10 cellular contexts compared by ENCODE assay signal in the genomic region with DNA sequence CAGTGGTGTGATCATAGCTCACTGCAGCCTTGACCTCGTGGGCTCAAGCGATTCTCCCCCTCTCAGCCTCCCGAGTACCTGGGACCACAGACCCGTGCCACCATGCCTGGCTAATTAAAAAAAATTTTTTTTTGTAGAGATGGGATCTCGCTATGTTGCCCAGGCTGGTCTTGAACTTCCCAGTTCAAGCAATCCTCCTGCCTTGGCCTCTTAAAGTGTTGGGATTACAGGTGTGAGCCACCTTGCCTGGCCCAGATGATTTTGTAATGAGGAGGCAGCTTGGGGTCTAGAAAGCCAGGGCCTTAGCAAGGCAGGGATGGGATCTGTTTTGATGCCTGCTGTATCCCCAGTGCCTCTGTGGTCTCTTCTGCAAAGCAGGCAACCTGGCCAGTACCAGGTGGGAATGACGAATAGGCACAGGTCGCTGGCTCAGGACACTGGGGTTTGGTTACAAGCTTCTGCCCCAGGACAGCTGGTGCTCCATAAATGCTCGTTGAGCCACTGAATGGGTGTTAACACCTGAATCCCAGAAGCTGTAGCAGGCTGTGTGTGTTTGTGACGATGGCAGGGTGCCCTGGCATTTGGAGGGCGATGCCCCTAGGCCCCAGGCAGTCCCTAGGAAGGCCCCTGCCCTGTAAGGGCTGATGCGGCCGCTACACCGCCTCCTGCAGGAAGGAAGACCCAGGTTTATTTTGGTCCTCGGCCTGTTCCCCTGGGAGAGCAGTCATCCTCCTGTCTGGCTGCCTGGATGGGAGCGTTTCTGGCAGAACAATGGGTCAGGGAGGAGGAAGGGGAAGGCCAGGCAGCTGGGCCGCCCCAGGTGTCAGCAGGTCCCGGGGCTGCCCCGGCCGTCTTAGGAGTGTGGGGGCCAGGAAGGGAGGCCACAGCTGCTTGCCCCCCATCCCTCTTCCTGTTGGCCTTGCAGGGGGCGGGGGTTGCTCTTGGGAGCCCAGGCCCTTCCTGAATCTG. TPM values are rescaled to one million over a fixed set of nuclear protein-coding genes. Genes with fewer than 3 reads are reported as not detected.
DNase-seq lines count a peak whose midpoint lies in the region; ATAC-seq and TF ChIP-seq lines count a peak whose summit lies in the region.
"Had no signal": no experiment of that assay in that cellular context is flagged by ENCODE, and none has a peak within 500 bp of the region (broad histone marks: within the 10 kb centered on the region; RNA-seq: fewer than 3 reads in every experiment).

No MANE protein-coding gene starts in this region.

- H3K27me3 ChIP-seq in GM06990 (replicated peaks; ENCODE audit: control insufficient read depth, insufficient read depth, low read length) = no peaks in the 10 kb centered on the region
- no peaks in the 10 kb centered on the region for H3K27me3 ChIP-seq in cardiac muscle cell
- H3K27me3 ChIP-seq in psoas muscle (ENCODE audit: insufficient read depth in 3 of 3, low read length in 2 of 3) = no peaks in the 10 kb centered on the region

- H3K9me3 Mint-ChIP-seq in WTC11 = no peaks in the 10 kb centered on the region
- H3K9me3 Mint-ChIP-seq: activated CD4-positive, alpha-beta T cell treated with anti-CD3 and anti-CD28 coated beads, Interleukin-2, amount 10 ng/mL, durations not matched to agents 24 days and 14 days; nephron progenitor cell had no signal

- CTCF ChIA-PET in WTC11 (lab: Charles Lee) = interaction anchor here (0.9 to 2.7 kb wide), 9 partner anchors 11 to 660 kb away, joined by 3 to 14 read pairs (median 4); no protein-coding TSS in a partner anchor

- H3K27ac Mint-ChIP-seq in WTC11 = no peak overlapping the region
- H3K27ac Mint-ChIP-seq: activated CD4-positive, alpha-beta T cell treated with anti-CD3 and anti-CD28 coated beads, Interleukin-2, amount 10 ng/mL, durations not matched to agents 24 days and 14 days; nephron progenitor cell had no signal

- H3K4me1 ChIP-seq in cardiac muscle cell (ENCODE audit: low read depth) = no peaks in the 10 kb centered on the region
- H3K4me1 ChIP-seq in psoas muscle = peaks cover 8% of the 10 kb centered on the region

- H3K9me3 ChIP-seq in cardiac muscle cell (ENCODE audit: low read depth) (no peaks in the 10 kb centered on the region), psoas muscle (no peaks in the 10 kb centered on the region)

- DNase-seq in GM06990 (ENCODE audit: extremely low read depth, insufficient read length) (no peak), WTC11 (ENCODE audit: low spot score) (peak; percentile 46), cardiac muscle cell (ENCODE audit: low read depth in 1 of 2, low spot score in 1 of 2) (peak in 1 of 2 donors; percentile 70), psoas muscle (peak; percentile 56 to 82), activated gamma-delta T cell treated with Interleukin-2 at 50 U/mL for 16 hours (no peak), NCI-H146 (lab: John Stamatoyannopoulos, UW) (no peak)
- DNase-seq: activated CD4-positive, alpha-beta T cell treated with anti-CD3 and anti-CD28 coated beads, Interleukin-2, amount 10 ng/mL, durations not matched to agents 24 days and 14 days; nephron progenitor cell had no signal

- POLR2A ChIA-PET in WTC11 (lab: Charles Lee) = interaction anchor here (0.6 kb wide), 1 partner anchor 51 kb away, joined by 6 read pairs; no protein-coding TSS in a partner anchor

- 0 out of 2 replicates have a peak, but pooled peaks cover 3% of the 10 kb centered on the region for H3K4me1 Mint-ChIP-seq in WTC11
- H3K4me1 Mint-ChIP-seq: nephron progenitor cell had no signal

- H3K27ac ChIP-seq in cardiac muscle cell (no peak overlapping the region), psoas muscle (peak overlapping the region; percentile 46)

- peak; percentile 29 for TF ChIP-seq CTCF in GM06990 (IDR thresholded peaks at IDR 0.05; ENCODE audit: insufficient read depth, low read length, poor library complexity, severe bottlenecking)
- no peak for TF ChIP-seq CTCF in WTC11 (IDR thresholded peaks at IDR 0.05)
- peak; percentile 28 for TF ChIP-seq CTCF in cardiac muscle cell (IDR thresholded peaks at IDR 0.05; ENCODE audit: low read depth, low read length)
- TF ChIP-seq CTCF in psoas muscle (IDR thresholded peaks at IDR 0.05) = no peak

- no peak overlapping the region for H3K4me3 ChIP-seq in GM06990 (replicated peaks; ENCODE audit: low read depth, low read length)
- no peak overlapping the region for H3K4me3 ChIP-seq in cardiac muscle cell
- peak overlapping the region; percentile 15 for H3K4me3 ChIP-seq in psoas muscle

- H3K36me3 ChIP-seq in GM06990 (ENCODE audit: control insufficient read depth, insufficient read depth, low read length) = peaks cover 7% of the 10 kb centered on the region
- no peaks in the 10 kb centered on the region for H3K36me3 ChIP-seq in cardiac muscle cell
- H3K36me3 ChIP-seq in psoas muscle (ENCODE audit: insufficient read depth in 1 of 2, low read depth in 1 of 2) = peaks cover 0 to 12% of the 10 kb centered on the region in 2 donors

- no peak overlapping the region for H3K4me3 Mint-ChIP-seq in WTC11
- H3K4me3 Mint-ChIP-seq: activated CD4-positive, alpha-beta T cell treated with anti-CD3 and anti-CD28 coated beads, Interleukin-2, amount 10 ng/mL, durations not matched to agents 24 days and 14 days; nephron progenitor cell had no signal

- no peaks in the 10 kb centered on the region for H3K27me3 Mint-ChIP-seq in WTC11 (ENCODE audit: low read depth)
- H3K27me3 Mint-ChIP-seq: activated CD4-positive, alpha-beta T cell treated with anti-CD3 and anti-CD28 coated beads, Interleukin-2, amount 10 ng/mL, durations not matched to agents 24 days and 14 days had no signal

- 50 to 61% (median 56%) methylated on average over 20 of the region's 20 CpGs for WGBS in psoas muscle, 3 donors

- ATAC-seq in WTC11 (peak; percentile 79), psoas muscle (peak; percentile 47 to 71 (median 65)), GM19328 (IDR thresholded peaks at IDR 0.05; ENCODE audit: unreplicated experiment) (no peak), HG02642 (IDR thresholded peaks at IDR 0.05; ENCODE audit: poor library complexity, unreplicated experiment) (no peak)

- H3K36me3 Mint-ChIP-seq in WTC11 = peaks cover 3% of the 10 kb centered on the region; the same call in 1 of the 2 replicates

- intact Hi-C loops in psoas muscle (cut with DNase I) = no loop called here

TF ChIP-seq in WTC11, 78 proteins besides CTCF, POLR2A, EP300 and RAD21:
- TF ChIP-seq, protein P1, sequence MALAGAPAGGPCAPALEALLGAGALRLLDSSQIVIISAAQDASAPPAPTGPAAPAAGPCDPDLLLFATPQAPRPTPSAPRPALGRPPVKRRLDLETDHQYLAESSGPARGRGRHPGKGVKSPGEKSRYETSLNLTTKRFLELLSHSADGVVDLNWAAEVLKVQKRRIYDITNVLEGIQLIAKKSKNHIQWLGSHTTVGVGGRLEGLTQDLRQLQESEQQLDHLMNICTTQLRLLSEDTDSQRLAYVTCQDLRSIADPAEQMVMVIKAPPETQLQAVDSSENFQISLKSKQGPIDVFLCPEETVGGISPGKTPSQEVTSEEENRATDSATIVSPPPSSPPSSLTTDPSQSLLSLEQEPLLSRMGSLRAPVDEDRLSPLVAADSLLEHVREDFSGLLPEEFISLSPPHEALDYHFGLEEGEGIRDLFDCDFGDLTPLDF (CRISPR knock-in tag; IDR thresholded peaks at IDR 0.05) = no peak
- TF ChIP-seq, protein P2, sequence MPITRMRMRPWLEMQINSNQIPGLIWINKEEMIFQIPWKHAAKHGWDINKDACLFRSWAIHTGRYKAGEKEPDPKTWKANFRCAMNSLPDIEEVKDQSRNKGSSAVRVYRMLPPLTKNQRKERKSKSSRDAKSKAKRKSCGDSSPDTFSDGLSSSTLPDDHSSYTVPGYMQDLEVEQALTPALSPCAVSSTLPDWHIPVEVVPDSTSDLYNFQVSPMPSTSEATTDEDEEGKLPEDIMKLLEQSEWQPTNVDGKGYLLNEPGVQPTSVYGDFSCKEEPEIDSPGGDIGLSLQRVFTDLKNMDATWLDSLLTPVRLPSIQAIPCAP (CRISPR knock-in tag; IDR thresholded peaks at IDR 0.05) = no peak
- TF ChIP-seq, protein P3, sequence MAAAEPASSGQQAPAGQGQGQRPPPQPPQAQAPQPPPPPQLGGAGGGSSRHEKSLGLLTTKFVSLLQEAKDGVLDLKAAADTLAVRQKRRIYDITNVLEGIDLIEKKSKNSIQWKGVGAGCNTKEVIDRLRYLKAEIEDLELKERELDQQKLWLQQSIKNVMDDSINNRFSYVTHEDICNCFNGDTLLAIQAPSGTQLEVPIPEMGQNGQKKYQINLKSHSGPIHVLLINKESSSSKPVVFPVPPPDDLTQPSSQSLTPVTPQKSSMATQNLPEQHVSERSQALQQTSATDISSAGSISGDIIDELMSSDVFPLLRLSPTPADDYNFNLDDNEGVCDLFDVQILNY (CRISPR knock-in tag; IDR thresholded peaks at IDR 0.05) = 0 out of 2 replicates have a peak, but pooled peaks have one; percentile 24

RNA-seq across cellular contexts. Expression of a gene that starts 8.6 kb away (rescaled TPM):
- total RNA-seq in WTC11 (2021) = 8.3 to 8.7 TPM (median 8.6 TPM) in 3 replicates
- total RNA-seq in cardiac muscle cell = 2.2 and 18.1 TPM in 2 replicates
- polyA plus RNA-seq in cardiac muscle cell = 5.1 and 18.7 TPM in 2 replicates
- total RNA-seq in psoas muscle = 1 to 10 TPM; 3.1 to 5.1 (median 3.8) TPM
- 1 to 10 TPM; 2.4 to 3.5 (median 2.8) TPM for polyA plus RNA-seq in psoas muscle

RNA-seq across cellular contexts. Expression of a gene that starts 22.2 kb away (rescaled TPM):
- total RNA-seq in WTC11 (2021) (54.2 to 59.1 TPM (median 58.2 TPM) in 3 replicates), cardiac muscle cell (47.9 and 107 TPM in 2 replicates), psoas muscle (10 to 100 TPM; 11.4 to 24.0 (median 19.1) TPM)
- polyA plus RNA-seq in cardiac muscle cell (122 and 206 TPM in 2 replicates), psoas muscle (100 to 1,000 TPM in 1 of 3 donors, 10 to 100 TPM in 2; 23.9 to 164 (median 40.0) TPM)

Comparison
In these comparisons a context has a peak if more than half of its experiments do, and no peak if none do; other contexts are left out.
1. DNase-seq: peak in WTC11 (single experiment) and psoas muscle (2 of 2); none in GM06990 (single experiment), activated gamma-delta T cell treated with Interleukin-2 at 50 U/mL for 16 hours (single experiment) and NCI-H146 (single experiment).
2. CTCF ChIP-seq: peak in GM06990 (single experiment) and cardiac muscle cell (single experiment); none in WTC11 (single experiment) and psoas muscle (single experiment).
3. ATAC-seq: peak in WTC11 (single experiment) and psoas muscle (4 of 4); none in GM19328 (single experiment) and HG02642 (single experiment).